8 cellular contexts compared by ENCODE assay signal in genomic region chr10:63521389-63522128, GRCh38. TPM values are rescaled to one million over a fixed set of nuclear protein-coding genes. Genes with fewer than 3 reads are reported as not detected.
DNase-seq lines count a peak whose midpoint lies in the region; ATAC-seq and TF ChIP-seq lines count a peak whose summit lies in the region.

A gene with protein sequence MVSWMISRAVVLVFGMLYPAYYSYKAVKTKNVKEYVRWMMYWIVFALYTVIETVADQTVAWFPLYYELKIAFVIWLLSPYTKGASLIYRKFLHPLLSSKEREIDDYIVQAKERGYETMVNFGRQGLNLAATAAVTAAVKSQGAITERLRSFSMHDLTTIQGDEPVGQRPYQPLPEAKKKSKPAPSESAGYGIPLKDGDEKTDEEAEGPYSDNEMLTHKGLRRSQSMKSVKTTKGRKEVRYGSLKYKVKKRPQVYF (plus strand): TSS chr10:63521401. CDS start chr10:63521546, 145 bp downstream.

- H3K36me3 Mint-ChIP-seq in Caco-2 (ENCODE audit: insufficient read depth, unreplicated experiment): peaks cover 27% of the 10 kb centered on the region
- H3K36me3 Mint-ChIP-seq in activated T-helper 2 cell treated with anti-CD3 and anti-CD28 coated beads, Interferon-gamma antibody, Interleukin-2, Interleukin-4, amounts not matched to agents 10 μg/mL and 5 μg/mL and 100 μg/mL, durations not matched to agents 14 hours and 24 hours and 36 hours (ENCODE audit: low read depth): peaks cover 21% of the 10 kb centered on the region
- H3K36me3 Mint-ChIP-seq in natural killer cell: no peaks in the 10 kb centered on the region

- peak within 1 kb of the TSS; percentile 97 for H3K27ac ChIP-seq in Panc1 (ENCODE audit: low read length)

- no peaks in the 10 kb centered on the region for H3K27me3 ChIP-seq in Caco-2 (replicated peaks; ENCODE audit: control insufficient read depth, insufficient read depth, low read length)
- H3K27me3 ChIP-seq in Panc1 (ENCODE audit: control insufficient read depth, insufficient read depth, low read length): no peaks in the 10 kb centered on the region

- intact Hi-C loops in Caco-2 (cut with micrococcal nuclease; ENCODE audit: unreplicated experiment) (loop anchor here (1.0 to 10.0 kb wide), 5 partner anchors 55 to 307 kb away; no protein-coding TSS in a partner anchor), Panc1 (cut with micrococcal nuclease; ENCODE audit: unreplicated experiment) (loop anchor here (5.0 kb wide), 1 partner anchor 54 kb away; the partner anchor contains the start of gene JMJD1C), natural killer cell (cut with micrococcal nuclease) (loop anchor here (2.0 to 5.0 kb wide), 2 partner anchors 54 to 257 kb away; partner anchors contain the start of gene JMJD1C)
- intact Hi-C loops in activated T-helper 2 cell treated with anti-CD3 and anti-CD28 coated beads, Interferon-gamma antibody, Interleukin-2, Interleukin-4, amounts not matched to agents 10 μg/mL and 5 μg/mL and 100 μg/mL, durations not matched to agents 14 hours and 24 hours and 36 hours (cut with micrococcal nuclease): loop anchor here (1.0 to 5.0 kb wide), 9 partner anchors 52 to 704 kb away; partner anchors contain the start of genes EGR2 and JMJD1C

- no TSS peak for BruUV-seq in Caco-2 (replicated peaks; lab: Mats Ljungman, UMichigan)
- BruUV-seq in Panc1 (replicated peaks; lab: Mats Ljungman, UMichigan): no TSS peak

- POLR2A ChIA-PET in Caco-2 (lab: Charles Lee) (interaction anchor here (0.9 to 1.1 kb wide), 4 partner anchors 14 to 199 kb away, joined by 3 to 7 read pairs (median 4); no protein-coding TSS in a partner anchor), Panc1 (lab: Charles Lee) (interaction anchor here (0.9 to 1.2 kb wide), 2 partner anchors 18 to 32 kb away, joined by 3 to 4 read pairs; no protein-coding TSS in a partner anchor)

- peak within 1 kb of the TSS; percentile 83 for H3K4me3 Mint-ChIP-seq in Caco-2 (ENCODE audit: unreplicated experiment)
- H3K4me3 Mint-ChIP-seq in activated T-helper 2 cell treated with anti-CD3 and anti-CD28 coated beads, Interferon-gamma antibody, Interleukin-2, Interleukin-4, amounts not matched to agents 10 μg/mL and 5 μg/mL and 100 μg/mL, durations not matched to agents 14 hours and 24 hours and 36 hours (ENCODE audit: low read depth): peak within 1 kb of the TSS; percentile 81
- H3K4me3 Mint-ChIP-seq in natural killer cell: peak within 1 kb of the TSS; percentile 92
- peak within 1 kb of the TSS; percentile 84 to 86 for H3K4me3 Mint-ChIP-seq in stimulated activated naive CD8-positive, alpha-beta T cell treated with anti-CD3 and anti-CD28 coated beads, Interleukin-15, amount 100 ng/mL, for 72 hours

- peaks cover 11% of the 10 kb centered on the region for H3K9me3 Mint-ChIP-seq in Caco-2 (ENCODE audit: unreplicated experiment)
- no peaks in the 10 kb centered on the region for H3K9me3 Mint-ChIP-seq in activated T-helper 2 cell treated with anti-CD3 and anti-CD28 coated beads, Interferon-gamma antibody, Interleukin-2, Interleukin-4, amounts not matched to agents 10 μg/mL and 5 μg/mL and 100 μg/mL, durations not matched to agents 14 hours and 24 hours and 36 hours
- H3K9me3 Mint-ChIP-seq in natural killer cell: no peaks in the 10 kb centered on the region
- H3K9me3 Mint-ChIP-seq in stimulated activated naive CD8-positive, alpha-beta T cell treated with anti-CD3 and anti-CD28 coated beads, Interleukin-15, amount 100 ng/mL, for 72 hours: no peaks in the 10 kb centered on the region

- peak within 1 kb of the TSS; percentile 92 for H3K27ac Mint-ChIP-seq in Caco-2 (ENCODE audit: unreplicated experiment)
- peak within 1 kb of the TSS; percentile 81 for H3K27ac Mint-ChIP-seq in activated T-helper 2 cell treated with anti-CD3 and anti-CD28 coated beads, Interferon-gamma antibody, Interleukin-2, Interleukin-4, amounts not matched to agents 10 μg/mL and 5 μg/mL and 100 μg/mL, durations not matched to agents 14 hours and 24 hours and 36 hours
- peak within 1 kb of the TSS; percentile 79 to 81 for H3K27ac Mint-ChIP-seq in natural killer cell
- peak within 1 kb of the TSS; percentile 94 to 97 for H3K27ac Mint-ChIP-seq in stimulated activated naive CD8-positive, alpha-beta T cell treated with anti-CD3 and anti-CD28 coated beads, Interleukin-15, amount 100 ng/mL, for 72 hours

- no peak for TF ChIP-seq CTCF in Caco-2 (IDR thresholded peaks at IDR 0.05; ENCODE audit: insufficient read depth in 1 of 2, low read depth in 1 of 2, low read length in 1 of 2, severe bottlenecking in 1 of 2, unreplicated experiment in 1 of 2)
- TF ChIP-seq CTCF in Panc1 (IDR thresholded peaks at IDR 0.05): no peak; the same call in 1 of the 2 replicates
- no peak for TF ChIP-seq CTCF in fibroblast of mammary gland (conservative IDR thresholded peaks at IDR 0.05; ENCODE audit: control insufficient read depth, insufficient read depth, low read depth, low read length)
- no peak for TF ChIP-seq CTCF in natural killer cell (IDR thresholded peaks at IDR 0.05)

- no peaks in the 10 kb centered on the region for H3K9me3 ChIP-seq in Caco-2
- no peaks in the 10 kb centered on the region for H3K9me3 ChIP-seq in Panc1 (ENCODE audit: control insufficient read depth, insufficient read depth, low read depth, low read length)

- H3K4me1 ChIP-seq in Caco-2 (peaks cover 17% of the 10 kb centered on the region), Panc1 (ENCODE audit: control insufficient read depth, insufficient read depth, low read length) (peaks cover 66% of the 10 kb centered on the region)

- H3K27me3 Mint-ChIP-seq in Caco-2 (ENCODE audit: insufficient read depth, unreplicated experiment) (no peaks in the 10 kb centered on the region), natural killer cell (ENCODE audit: low read depth in 2 of 2) (no peaks in the 10 kb centered on the region)
- H3K27me3 Mint-ChIP-seq in activated T-helper 2 cell treated with anti-CD3 and anti-CD28 coated beads, Interferon-gamma antibody, Interleukin-2, Interleukin-4, amounts not matched to agents 10 μg/mL and 5 μg/mL and 100 μg/mL, durations not matched to agents 14 hours and 24 hours and 36 hours (ENCODE audit: low read depth): no peaks in the 10 kb centered on the region
- no peaks in the 10 kb centered on the region for H3K27me3 Mint-ChIP-seq in stimulated activated naive CD8-positive, alpha-beta T cell treated with anti-CD3 and anti-CD28 coated beads, Interleukin-15, amount 100 ng/mL, for 72 hours

- ATAC-seq in GM19351 (IDR thresholded peaks at IDR 0.05; ENCODE audit: unreplicated experiment) (peak; percentile 52), HG03520 (IDR thresholded peaks at IDR 0.05; ENCODE audit: unreplicated experiment) (peak; percentile 48), Panc1 (peak; percentile 86), natural killer cell (peak; percentile 66 to 79 (median 71))
- ATAC-seq in stimulated activated naive CD8-positive, alpha-beta T cell treated with anti-CD3 and anti-CD28 coated beads, Interleukin-15, amount 100 ng/mL, for 72 hours: peak; percentile 78

- CTCF ChIA-PET in Caco-2 (lab: Charles Lee): interaction anchor here (0.5 to 2.2 kb wide), 7 partner anchors 63 to 376 kb away, joined by 3 to 6 read pairs (median 3); no protein-coding TSS in a partner anchor
- CTCF ChIA-PET in Panc1 (lab: Charles Lee): interaction anchor here (0.6 to 1.1 kb wide), 2 partner anchors 34 to 199 kb away, joined by 5 read pairs; no protein-coding TSS in a partner anchor

- H3K36me3 ChIP-seq in Caco-2 (ENCODE audit: control insufficient read depth, insufficient read depth, low read length): 0 out of 2 replicates have a peak, but pooled peaks cover 1% of the 10 kb centered on the region
- H3K36me3 ChIP-seq in Panc1 (ENCODE audit: control insufficient read depth, insufficient read depth, low read length): no peaks in the 10 kb centered on the region; the same call in 1 of the 2 replicates

- in situ Hi-C loops in Panc1 (cut with HindIII; ENCODE audit: low pct_unique_long_range_greater_than_20kb, low sequenced_read_pairs): no loop called here

- DNase-seq in Caco-2 (peak; percentile 79 to 86), Panc1 (ENCODE audit: low read depth, low spot score) (no peak), fibroblast of mammary gland (ENCODE audit: low read depth) (peak; percentile 64), natural killer cell (peak; percentile 49)
- peak; percentile 42 for DNase-seq in activated T-helper 2 cell treated with anti-CD3 and anti-CD28 coated beads, Interferon-gamma antibody, Interleukin-2, Interleukin-4, amounts not matched to agents 10 μg/mL and 5 μg/mL and 100 μg/mL, durations not matched to agents 14 hours and 24 hours and 36 hours (ENCODE audit: low spot score)
- DNase-seq in stimulated activated naive CD8-positive, alpha-beta T cell treated with anti-CD3 and anti-CD28 coated beads, Interleukin-15, amount 100 ng/mL, for 72 hours: peak; percentile 72 to 75

- peak within 1 kb of the TSS; percentile 96 for H3K4me3 ChIP-seq in Caco-2 (ENCODE audit: low read depth, low read length)
- peak within 1 kb of the TSS; percentile 74 to 83 for H3K4me3 ChIP-seq in Panc1 (ENCODE audit: low read depth in 2 of 2, low read length in 2 of 2)
- peak within 1 kb of the TSS; percentile 94 for H3K4me3 ChIP-seq in fibroblast of mammary gland (ENCODE audit: control insufficient read depth, low read depth, low read length)

- H3K4me1 Mint-ChIP-seq in Caco-2 (ENCODE audit: low read depth, unreplicated experiment) (peaks cover 44% of the 10 kb centered on the region), natural killer cell (peaks cover 28 to 32% of the 10 kb centered on the region in 2 donors)
- peaks cover 51% of the 10 kb centered on the region for H3K4me1 Mint-ChIP-seq in activated T-helper 2 cell treated with anti-CD3 and anti-CD28 coated beads, Interferon-gamma antibody, Interleukin-2, Interleukin-4, amounts not matched to agents 10 μg/mL and 5 μg/mL and 100 μg/mL, durations not matched to agents 14 hours and 24 hours and 36 hours (ENCODE audit: low read depth)
- H3K4me1 Mint-ChIP-seq in stimulated activated naive CD8-positive, alpha-beta T cell treated with anti-CD3 and anti-CD28 coated beads, Interleukin-15, amount 100 ng/mL, for 72 hours: peaks cover 69% of the 10 kb centered on the region

RNA-seq across cellular contexts. Expression of the gene that starts here (rescaled TPM):
- total RNA-seq in Caco-2 (2022) (56.6 and 66.4 TPM in 2 replicates), Panc1 (2021; ENCODE audit: unreplicated experiment) (135 TPM), natural killer cell (10 to 100 TPM in 1 of 3 donors, 1 to 10 TPM in 2; 4.6 to 10.2 (median 8.3) TPM)
- polyA plus RNA-seq in Panc1 (2012; ENCODE audit: insufficient read length): 42.3 TPM
- 24.6 and 24.9 TPM in 2 replicates for total RNA-seq in activated T-helper 2 cell treated with anti-CD3 and anti-CD28 coated beads, Interferon-gamma antibody, Interleukin-2, Interleukin-4, amounts not matched to agents 10 μg/mL and 5 μg/mL and 100 μg/mL, durations not matched to agents 14 hours and 24 hours and 36 hours
